Comparison of ENCODE assay signal across 8 cellular contexts in genomic region chr4:145557720-145558119, GRCh38.
DNase-seq lines count a peak whose midpoint lies in the region; ATAC-seq and TF ChIP-seq lines count a peak whose summit lies in the region.

No MANE protein-coding gene starts in this region.

- intact Hi-C loops in left ventricle myocardium superior (cut with micrococcal nuclease) = loop anchor here (5.0 kb wide), 1 partner anchor 325 kb away; no protein-coding TSS in a partner anchor
- intact Hi-C loops in gastrocnemius medialis (cut with DNase I; ENCODE audit: low total_unique reads) = loop anchor here (1.0 to 2.0 kb wide), 3 partner anchors 75 to 403 kb away; no protein-coding TSS in a partner anchor

- in situ Hi-C loops in gastrocnemius medialis (cut with MboI; ENCODE audit: low sequenced_read_pairs in 4 of 4) = loop anchor here in 3 of 4 donors (10.0 to 25.0 kb wide), 2 partner anchors 320 to 323 kb away; no protein-coding TSS in a partner anchor

- ATAC-seq in GM21528 (IDR thresholded peaks at IDR 0.05; ENCODE audit: low FRiP score, unreplicated experiment) (peak; percentile 93), left ventricle myocardium superior (peak; percentile 86), gastrocnemius medialis (peak; percentile 42 to 81), GM18861 (IDR thresholded peaks at IDR 0.05; ENCODE audit: unreplicated experiment) (no peak)

- H3K4me3 ChIP-seq in gastrocnemius medialis = no peak overlapping the region

- peak; percentile 58 for DNase-seq in ELF-1 (ENCODE audit: low read depth, low spot score)
- DNase-seq in HUDEP-2 (lab: John Stamatoyannopoulos, UW; ENCODE audit: unreplicated experiment in 76 of 76) = peak in 48 of 76 experiments; percentile 1 to 68 (median 22)
- DNase-seq in SHP77 treated with DMSO at 0.1 percent for 48 hours (lab: John Stamatoyannopoulos, UW) = peak; percentile 25
- DNase-seq in activated naive CD8-positive, alpha-beta T cell treated with anti-CD3 and anti-CD28 coated beads, Interleukin-2, amount 50 U/mL, for 16 hours (ENCODE audit: low read depth, low spot score) = peak; percentile 17
- peak; percentile 37 for DNase-seq in left ventricle myocardium superior
- DNase-seq in gastrocnemius medialis = peak in 1 of 2 donors; percentile 52

- TF ChIP-seq CTCF in gastrocnemius medialis (IDR thresholded peaks at IDR 0.05 in 4 of 5, conservative IDR thresholded peaks at IDR 0.05 in 1 of 5) = peak; percentile 76 to 88 (median 77)

- no peak overlapping the region for H3K27ac ChIP-seq in gastrocnemius medialis

- no peak for TF ChIP-seq POLR2A in gastrocnemius medialis (IDR thresholded peaks at IDR 0.05)

- no peaks in the 10 kb centered on the region for H3K9me3 ChIP-seq in gastrocnemius medialis

- no peaks in the 10 kb centered on the region for H3K27me3 ChIP-seq in gastrocnemius medialis

- no peaks in the 10 kb centered on the region for H3K4me1 ChIP-seq in gastrocnemius medialis

- H3K36me3 ChIP-seq in gastrocnemius medialis = peaks cover 0 to 52% of the 10 kb centered on the region in 2 donors
